Comparison of ENCODE assay signal across 1 cellular context in genomic region chr7:99733448-99733847, GRCh38.
TF ChIP-seq lines count a peak whose summit lies in the region.

No MANE protein-coding gene starts in this region.

TF ChIP-seq in endothelial cell of umbilical vein, 7 proteins besides CTCF, POLR2A, EP300 and RAD21:
- TF ChIP-seq JUN (IDR thresholded peaks at IDR 0.05; ENCODE audit: borderline replicate concordance, insufficient read depth, insufficient read length, low read depth) (no peak), EZH2 (IDR thresholded peaks at IDR 0.05; ENCODE audit: borderline replicate concordance, low read depth, low read length, severe bottlenecking) (no peak), POLR2AphosphoS5 (IDR thresholded peaks at IDR 0.05; ENCODE audit: insufficient read depth, low read depth, low read length) (no peak), MYC (IDR thresholded peaks at IDR 0.05; ENCODE audit: low read depth, low read length) (no peak), MAX (IDR thresholded peaks at IDR 0.05; ENCODE audit: insufficient read depth, insufficient read length) (no peak), FOS (IDR thresholded peaks at IDR 0.05; ENCODE audit: borderline replicate concordance, insufficient read depth, low read length) (no peak), GATA2 (IDR thresholded peaks at IDR 0.05; ENCODE audit: insufficient read depth, insufficient read length, low read depth, low read length) (no peak)
TF ChIP-seq in endothelial cell of umbilical vein: peak in this region for 0.
